35 cellular contexts compared by ENCODE assay signal in the genomic region with DNA sequence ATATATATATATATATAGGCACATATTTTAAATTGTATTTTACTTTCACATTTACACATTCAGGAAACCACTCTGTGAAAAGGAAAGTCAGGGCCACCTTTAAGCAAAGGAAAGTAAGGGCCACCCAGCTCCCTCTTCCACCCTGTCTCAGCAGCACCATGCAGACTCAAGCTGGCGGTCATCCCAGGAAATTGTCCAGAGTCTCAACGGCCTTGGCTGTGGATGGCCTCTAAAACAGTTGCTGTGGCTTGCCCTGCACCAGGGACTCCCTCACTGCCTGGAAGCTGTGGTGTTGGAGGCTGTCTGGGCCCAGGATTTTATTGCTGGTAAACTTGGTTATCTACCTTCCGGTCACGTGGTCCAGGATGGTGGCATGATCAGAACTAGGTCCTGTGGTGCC. TPM values are rescaled to one million over a fixed set of nuclear protein-coding genes. Genes with fewer than 3 reads are reported as not detected.
"Had no signal": no experiment of that assay in that cellular context is flagged by ENCODE, and none has a peak within 500 bp of the region (broad histone marks: within the 10 kb centered on the region; RNA-seq: fewer than 3 reads in every experiment).

No MANE protein-coding gene starts in this region.

- H3K9ac ChIP-seq: parathyroid adenoma had no signal

- H3K27ac ChIP-seq: ovary, parathyroid adenoma, psoas muscle, skin epidermis, spleen, suprapubic skin, testis, tibial nerve, upper lobe of left lung, vagina had no signal

- H3K4me1 ChIP-seq: parathyroid adenoma, psoas muscle, spleen, suprapubic skin, testis, tibial nerve, upper lobe of left lung, vagina had no signal

- H3K4me2 ChIP-seq: smooth muscle cell had no signal

- FAIRE-seq: urothelium cell line had no signal

- H3K9me3 ChIP-seq: ovary, testis, vagina had no signal

- ATAC-seq: naive thymus-derived CD8-positive, alpha-beta T cell; natural killer cell treated with Interleukin-12 subunit alpha and Interleukin-12 subunit beta and Interleukin-15 and Interleukin-18, amount 100 ng/mL, for 72 hours; psoas muscle; right cardiac atrium; sciatic nerve; stimulated activated memory B cell treated with anti-CD40 and anti-IgM and Interleukin-4, amounts not matched to agents 10 μg/mL and 1 μg/mL and 100 μg/mL, for 72 hours; stimulated activated naive CD8-positive, alpha-beta T cell treated with anti-CD3 and anti-CD28 coated beads, Interleukin-15, amount 100 ng/mL, for 72 hours; stimulated activated naive CD8-positive, alpha-beta T cell treated with anti-CD3 and anti-CD28 coated beads, Interleukin-15, Interleukin-2, amounts not matched to agents 100 U/mL and 50 U/mL, for 24 hours had no signal

- H3K36me3 ChIP-seq: ovary, spleen, suprapubic skin, tibial nerve, upper lobe of left lung, vagina had no signal

- H3K4me3 ChIP-seq: ovary, psoas muscle, skin epidermis, smooth muscle cell, spleen, suprapubic skin, testis, tibial nerve, upper lobe of left lung, vagina had no signal

- H3K79me2 ChIP-seq: parathyroid adenoma had no signal

- H3K27me3 ChIP-seq: ovary, spleen, suprapubic skin, testis, tibial nerve, upper lobe of left lung, vagina had no signal

- DNase-seq: naive B cell; naive thymus-derived CD8-positive, alpha-beta T cell; nephron progenitor cell; occipital lobe; ovary; psoas muscle; right cardiac atrium; spleen; stimulated activated CD4-positive, alpha-beta T cell treated with anti-CD3 and anti-CD28 coated beads, Interleukin-12 subunit alpha, Interleukin-12 subunit beta, amount 100 ng/mL, for 4 hours; stimulated activated CD4-positive, alpha-beta T cell treated with anti-CD3 and anti-CD28 coated beads, Interleukin-1b, Interleukin-23, amount 100 ng/mL, for 48 hours; stimulated activated CD4-positive, alpha-beta T cell treated with anti-CD3 and anti-CD28 coated beads, Interleukin-4, amount 100 ng/mL, for 1 hour; stimulated activated CD4-positive, alpha-beta T cell treated with anti-CD3 and anti-CD28 coated beads, Interleukin-4, amount 100 ng/mL, for 4 hours; stimulated activated CD8-positive, alpha-beta memory T cell treated with anti-CD3 and anti-CD28 coated beads, Interleukin-4, amount 100 ng/mL, for 48 hours; stimulated activated naive CD4-positive, alpha-beta T cell; stimulated activated naive CD8-positive, alpha-beta T cell treated with anti-CD3 and anti-CD28 coated beads, Interleukin-15, amount 100 ng/mL, for 72 hours; stimulated activated naive CD8-positive, alpha-beta T cell treated with anti-CD3 and anti-CD28 coated beads, Interleukin-15, Interleukin-2, amounts not matched to agents 100 U/mL and 50 U/mL, for 24 hours; testis; trophoblast cell; upper lobe of left lung had no signal

- H2AFZ ChIP-seq: parathyroid adenoma had no signal

RNA-seq across cellular contexts. Expression of gene RPL10L, which starts 11.8 kb away (rescaled TPM):
- total RNA-seq: naive thymus-derived CD8-positive, alpha-beta T cell; natural killer cell treated with Interleukin-12 subunit alpha and Interleukin-12 subunit beta and Interleukin-15 and Interleukin-18, amount 100 ng/mL, for 72 hours; neural crest cell; occipital lobe; osteoblast; ovary; progenitor cell of endocrine pancreas; psoas muscle; renal cortical epithelial cell; right cardiac atrium; sciatic nerve; smooth muscle cell; spleen; suprapubic skin; tibial nerve; upper lobe of left lung; ureter; vagina had no signal
- polyA plus RNA-seq: naive thymus-derived CD8-positive, alpha-beta T cell; ovary; psoas muscle; right cardiac atrium; smooth muscle cell; spleen; thymus had no signal
